Comparison of ENCODE assay signal across 23 cellular contexts in genomic region chr2:166042356-166042755, GRCh38.
"Had no signal": no experiment of that assay in that cellular context is flagged by ENCODE, and none has a peak within 500 bp of the region (broad histone marks: within the 10 kb centered on the region; RNA-seq: fewer than 3 reads in every experiment).

No MANE protein-coding gene starts in this region.

- H3K27ac ChIP-seq: adrenal gland, breast epithelium, left lung, spleen, thoracic aorta, vagina, VCaP had no signal

- H3K27me3 Mint-ChIP-seq: type B pancreatic cell had no signal

- H3K36me3 Mint-ChIP-seq: activated naive CD8-positive, alpha-beta T cell; mesothelial cell of epicardium; natural killer cell; type B pancreatic cell had no signal

- H3K4me1 Mint-ChIP-seq: activated T-helper 17 cell treated with anti-CD3 and anti-CD28 coated beads, Interleukin-2, amount 50 U/mL, for 72 hours; mesothelial cell of epicardium; natural killer cell had no signal

- H3K4me3 ChIP-seq: adrenal gland, breast epithelium, left lung, lung, spleen, thoracic aorta, vagina had no signal

- H3K27me3 ChIP-seq: adrenal gland, breast epithelium, left lung, spleen, vagina had no signal

- H3K36me3 ChIP-seq: adrenal gland, breast epithelium, left lung, spleen, thoracic aorta, vagina had no signal

- DNase-seq: activated CD4-positive, alpha-beta T cell treated with anti-CD3 and anti-CD28 coated beads, Interleukin-2, amount 50 U/mL, for 1 hour; activated CD4-positive, CD25-positive, alpha-beta regulatory T cell treated with anti-CD3 and anti-CD28 coated beads, Interleukin-2, amount 50 U/mL, for 72 hours; activated T-cell treated with anti-CD3 and anti-CD28 coated beads, Interleukin-2, amount 50 U/mL, for 1 hour; adrenal gland; cerebellar nuclear complex; cortex of kidney; foreskin melanocyte; left lung; natural killer cell; retina; spleen; stimulated activated CD4-positive, alpha-beta T cell treated with anti-CD3 and anti-CD28 coated beads, Interleukin-4, amount 100 ng/mL, for 1 hour; stimulated activated naive CD4-positive, alpha-beta T cell had no signal

- H3K4me1 ChIP-seq: adrenal gland, breast epithelium, left lung, spleen, vagina had no signal

- H3K9me3 ChIP-seq: adrenal gland, breast epithelium, left lung, spleen, thoracic aorta, vagina had no signal

- H3K4me3 Mint-ChIP-seq: activated naive CD8-positive, alpha-beta T cell; activated T-helper 17 cell treated with anti-CD3 and anti-CD28 coated beads, Interleukin-2, amount 50 U/mL, for 72 hours; mesothelial cell of epicardium; natural killer cell; T-helper 2 cell treated with Interferon-gamma antibody and Interleukin-4, amounts not matched to agents 5 μg/mL and 100 μg/mL, for 36 hours; type B pancreatic cell had no signal

- H3K9me3 Mint-ChIP-seq: activated T-helper 17 cell treated with anti-CD3 and anti-CD28 coated beads, Interleukin-2, amount 50 U/mL, for 72 hours; T-helper 2 cell treated with Interferon-gamma antibody and Interleukin-4, amounts not matched to agents 5 μg/mL and 100 μg/mL, for 36 hours; type B pancreatic cell had no signal

- H3K27ac Mint-ChIP-seq: activated naive CD8-positive, alpha-beta T cell; activated T-helper 17 cell treated with anti-CD3 and anti-CD28 coated beads, Interleukin-2, amount 50 U/mL, for 72 hours; mesothelial cell of epicardium; natural killer cell; T-helper 2 cell treated with Interferon-gamma antibody and Interleukin-4, amounts not matched to agents 5 μg/mL and 100 μg/mL, for 36 hours; type B pancreatic cell had no signal
